ENCODE assay signal across 16 cellular contexts in the genomic region with DNA sequence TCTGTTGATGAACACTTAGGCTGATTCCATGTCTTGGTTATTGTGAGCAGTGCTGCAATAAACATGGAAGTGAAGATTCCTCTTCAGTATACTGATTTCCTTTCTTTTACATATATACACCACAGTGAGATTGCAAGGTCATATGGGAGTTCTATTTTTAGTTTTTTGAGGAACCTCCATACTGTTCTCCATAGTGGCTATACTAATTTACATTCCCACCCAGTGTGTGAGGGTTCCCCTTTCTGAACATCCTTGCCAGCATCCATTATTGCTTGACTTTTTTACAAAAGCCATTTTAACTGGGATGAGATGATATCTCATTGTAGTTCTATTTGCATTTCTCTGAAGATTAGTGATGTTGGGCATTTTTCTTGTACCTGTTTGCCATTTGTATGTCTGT.
DNase-seq lines count a peak whose midpoint lies in the region; ATAC-seq and TF ChIP-seq lines count a peak whose summit lies in the region.
"Had no signal": no experiment of that assay in that cellular context is flagged by ENCODE, and none has a peak within 500 bp of the region (broad histone marks: within the 10 kb centered on the region; RNA-seq: fewer than 3 reads in every experiment).

No MANE protein-coding gene starts in this region.

- POLR2A ChIA-PET in CD4-positive, alpha-beta T cell (lab: Charles Lee) = no interaction called here

- peak overlapping the region in 4 of 7 donors; percentile 16 to 59 (median 40) for H3K27ac Mint-ChIP-seq in CD14-positive monocyte
- H3K27ac Mint-ChIP-seq in CD4-positive, alpha-beta T cell = no peak overlapping the region
- H3K27ac Mint-ChIP-seq: B cell; CD8-positive, alpha-beta memory T cell had no signal

- no peak overlapping the region for H3K27ac ChIP-seq in CD4-positive, alpha-beta T cell (ENCODE audit: low read depth, low read length)
- H3K27ac ChIP-seq: GM23248, HL-60 had no signal

- TF ChIP-seq CTCF in CD14-positive monocyte (IDR thresholded peaks at IDR 0.05) = no peak
- TF ChIP-seq CTCF in CD4-positive, alpha-beta T cell (IDR thresholded peaks at IDR 0.05) = no peak

- peak overlapping the region in 1 of 2 donors; percentile 12 for H3K4me3 Mint-ChIP-seq in CD14-positive monocyte
- H3K4me3 Mint-ChIP-seq in CD4-positive, alpha-beta T cell = no peak overlapping the region
- H3K4me3 Mint-ChIP-seq: B cell; CD8-positive, alpha-beta memory T cell had no signal

- H3K36me3 Mint-ChIP-seq in CD14-positive monocyte = no peaks in the 10 kb centered on the region
- no peaks in the 10 kb centered on the region for H3K36me3 Mint-ChIP-seq in CD4-positive, alpha-beta T cell (ENCODE audit: low read depth)
- H3K36me3 Mint-ChIP-seq: CD8-positive, alpha-beta memory T cell had no signal

- no peak for DNase-seq in CD14-positive monocyte (ENCODE audit: low spot score)
- peak; percentile 70 for DNase-seq in KBM-7
- peak; percentile 48 for DNase-seq in NOMO-1 treated with DMSO at 0.1 percent for 48 hours (lab: John Stamatoyannopoulos, UW; ENCODE audit: unreplicated experiment)
- DNase-seq in SKM-1 treated with dmso at 0.1 percent for 144 hours (lab: John Stamatoyannopoulos, UW; ENCODE audit: unreplicated experiment) = peak; percentile 74
- DNase-seq in CD4-positive, alpha-beta T cell = no peak
- DNase-seq in posterior vena cava (ENCODE audit: low spot score) = no peak
- DNase-seq in left ventricle myocardium superior = no peak
- DNase-seq in G401 (ENCODE audit: low spot score) = no peak
- DNase-seq: C1 segment of cervical spinal cord; Caco-2; CD8-positive, alpha-beta memory T cell; DND-41; GF-D8; GM23248 had no signal

- no peaks in the 10 kb centered on the region for H3K27me3 Mint-ChIP-seq in CD14-positive monocyte (ENCODE audit: low read depth in 3 of 3)
- H3K27me3 Mint-ChIP-seq in CD4-positive, alpha-beta T cell = peaks cover 19% of the 10 kb centered on the region

- intact Hi-C loops in CD14-positive monocyte (cut with micrococcal nuclease) (no loop called here), posterior vena cava (cut with DNase I) (no loop called here), left ventricle myocardium superior (cut with micrococcal nuclease) (no loop called here)
- intact Hi-C loops in CD4-positive, alpha-beta T cell (cut with DNase I, micrococcal nuclease) = no loop called here

- in situ Hi-C loops in KBM-7 (cut with MboI; ENCODE audit: low pct_unique_long_range_greater_than_20kb, low sequenced_read_pairs) = no loop called here
- in situ Hi-C loops in G401 (cut with HindIII; ENCODE audit: low sequenced_read_pairs) = no loop called here

- peaks cover 18% of the 10 kb centered on the region for H3K4me1 Mint-ChIP-seq in CD14-positive monocyte
- no peaks in the 10 kb centered on the region for H3K4me1 Mint-ChIP-seq in CD4-positive, alpha-beta T cell (ENCODE audit: low read depth)
- H3K4me1 Mint-ChIP-seq: B cell; CD8-positive, alpha-beta memory T cell had no signal

- no peaks in the 10 kb centered on the region for H3K9me3 ChIP-seq in CD4-positive, alpha-beta T cell (ENCODE audit: control insufficient read depth, low read length)
- H3K9me3 ChIP-seq: Caco-2 had no signal

- H3K9me3 Mint-ChIP-seq in CD14-positive monocyte = peaks cover 0 to 10% (median 3%) of the 10 kb centered on the region in 7 donors
- no peaks in the 10 kb centered on the region for H3K9me3 Mint-ChIP-seq in CD4-positive, alpha-beta T cell

- no peak for ATAC-seq in CD4-positive, alpha-beta T cell (ENCODE audit: poor library complexity)
- ATAC-seq in left ventricle myocardium superior = no peak

- CTCF ChIA-PET in CD4-positive, alpha-beta T cell (lab: Charles Lee) = no interaction called here

- H3K27me3 ChIP-seq in CD4-positive, alpha-beta T cell (ENCODE audit: control insufficient read depth, insufficient read depth, low read length) = no peaks in the 10 kb centered on the region

Comparison
In these comparisons a context has a peak if more than half of its experiments do, and no peak if none do; other contexts are left out.
1. DNase-seq: peak in KBM-7 (single experiment), NOMO-1 treated with DMSO at 0.1 percent for 48 hours (single experiment) and SKM-1 treated with dmso at 0.1 percent for 144 hours (single experiment); none in CD14-positive monocyte (single experiment), CD4-positive, alpha-beta T cell (0 of 10), posterior vena cava (single experiment), left ventricle myocardium superior (single experiment) and G401 (single experiment).